In the genomic region with DNA sequence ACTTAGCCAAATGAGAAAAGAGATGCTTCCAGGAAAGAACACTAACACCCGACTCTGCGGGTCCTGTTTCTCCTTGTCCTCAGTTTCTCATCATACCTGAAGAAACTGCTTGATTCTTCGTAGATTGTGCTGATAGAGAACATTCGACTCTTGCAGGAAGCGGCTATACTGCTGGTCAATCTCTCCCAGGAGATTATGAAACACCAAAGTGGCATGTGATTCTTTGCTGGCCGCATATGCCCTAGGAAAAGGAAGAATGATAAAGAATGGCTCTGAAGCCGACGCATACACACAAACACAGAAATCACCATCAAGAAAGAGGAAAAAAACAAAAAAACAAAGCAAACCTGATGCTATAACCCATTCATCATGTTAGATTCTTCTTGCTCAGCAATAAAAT, we compare ENCODE assay signal across 22 cellular contexts. TPM values are rescaled to one million over a fixed set of nuclear protein-coding genes. Genes with fewer than 3 reads are reported as not detected.
A peak's percentile ranks its signal among the peaks of the same experiment; 100 is the strongest.
DNase-seq lines count a peak whose midpoint lies in the region; ATAC-seq and TF ChIP-seq lines count a peak whose summit lies in the region.
"Had no signal": no experiment of that assay in that cellular context is flagged by ENCODE, and none has a peak within 500 bp of the region (broad histone marks: within the 10 kb centered on the region; RNA-seq: fewer than 3 reads in every experiment).

No MANE protein-coding gene starts in this region.

- no peak for TF ChIP-seq POLR2A in uterus (IDR thresholded peaks at IDR 0.05)

- H3K27ac Mint-ChIP-seq in activated naive CD4-positive, alpha-beta T cell treated with anti-CD3 and anti-CD28 coated beads, Interleukin-2, amount 50 U/mL, for 24 hours, result peak overlapping the region; percentile 46
- no peak overlapping the region for H3K27ac Mint-ChIP-seq in activated naive CD4-positive, alpha-beta T cell treated with anti-CD3 and anti-CD28 coated beads, Interleukin-2, amount 50 U/mL, for 72 hours
- H3K27ac Mint-ChIP-seq in activated T-helper 1 cell treated with anti-CD3 and anti-CD28 coated beads, Interleukin-12 subunit alpha, Interleukin-12 subunit beta, Interleukin-2, Interleukin-4 antibody, amounts not matched to agents 30 ng/mL and 10 ng/mL and 1 ng/mL, durations not matched to agents 14 hours and 24 hours and 36 hours, result peak overlapping the region; percentile 53
- H3K27ac Mint-ChIP-seq in type B pancreatic cell, result no peak overlapping the region
- H3K27ac Mint-ChIP-seq: activated CD8-positive, alpha-beta T cell treated with anti-CD3 and anti-CD28 coated beads, Interleukin-2, amount 10 ng/mL, durations not matched to agents 7 days and 5 days; activated naive CD4-positive, alpha-beta T cell treated with anti-CD3 and anti-CD28 coated beads, Interleukin-2, amount 10 ng/mL, durations not matched to agents 7 days and 5 days; natural killer cell treated with Interleukin-12 subunit alpha and Interleukin-12 subunit beta and Interleukin-15 and Interleukin-18, amount 100 ng/mL, for 72 hours; T-helper 2 cell treated with Interferon-gamma antibody and Interleukin-4, amounts not matched to agents 5 μg/mL and 100 μg/mL, for 36 hours had no signal

- H3K27ac ChIP-seq in uterus, result peak overlapping the region; percentile 81 to 82
- H3K27ac ChIP-seq: BLaER1, KMS-11 had no signal

- DNase-seq in activated naive CD4-positive, alpha-beta T cell treated with anti-CD3 and anti-CD28 coated beads, Interleukin-2, amount 50 U/mL, for 72 hours (ENCODE audit: low spot score in 2 of 2), result no peak
- no peak for DNase-seq in activated T-helper 1 cell treated with anti-CD3 and anti-CD28 coated beads, Interleukin-12 subunit alpha, Interleukin-12 subunit beta, Interleukin-2, Interleukin-4 antibody, amounts not matched to agents 30 ng/mL and 10 ng/mL and 1 ng/mL, durations not matched to agents 14 hours and 24 hours and 36 hours (ENCODE audit: low spot score)
- DNase-seq in medulla oblongata (ENCODE audit: extremely low spot score) (peak; percentile 51), uterus (no peak), mucosa of gallbladder (ENCODE audit: low spot score) (no peak), type B pancreatic cell (ENCODE audit: extremely low spot score, unreplicated experiment) (no peak)
- DNase-seq: activated CD8-positive, alpha-beta T cell treated with anti-CD3 and anti-CD28 coated beads, Interleukin-2, amount 10 ng/mL, durations not matched to agents 7 days and 5 days; activated naive CD4-positive, alpha-beta T cell treated with anti-CD3 and anti-CD28 coated beads, Interleukin-2, amount 10 ng/mL, durations not matched to agents 7 days and 5 days; activated T-cell treated with anti-CD3 and anti-CD28 coated beads, Interleukin-2, amount 50 U/mL, for 24 hours; effector memory CD8-positive, alpha-beta T cell; esophagus squamous epithelium; NCI-H1436 treated with DMSO at 0.1 percent for 48 hours; NCI-H526; posterior cingulate gyrus; RPMI8226 had no signal

- H3K4me1 Mint-ChIP-seq in activated naive CD4-positive, alpha-beta T cell treated with anti-CD3 and anti-CD28 coated beads, Interleukin-2, amount 50 U/mL, for 24 hours, result peaks cover 47% of the 10 kb centered on the region
- H3K4me1 Mint-ChIP-seq in activated T-helper 1 cell treated with anti-CD3 and anti-CD28 coated beads, Interleukin-12 subunit alpha, Interleukin-12 subunit beta, Interleukin-2, Interleukin-4 antibody, amounts not matched to agents 30 ng/mL and 10 ng/mL and 1 ng/mL, durations not matched to agents 14 hours and 24 hours and 36 hours (ENCODE audit: low read depth), result peaks cover 64% of the 10 kb centered on the region
- H3K4me1 Mint-ChIP-seq in type B pancreatic cell (ENCODE audit: unreplicated experiment), result peaks cover 12% of the 10 kb centered on the region

- no peaks in the 10 kb centered on the region for H3K27me3 ChIP-seq in uterus
- H3K27me3 ChIP-seq: BLaER1, esophagus squamous epithelium had no signal

- ATAC-seq in activated naive CD4-positive, alpha-beta T cell treated with anti-CD3 and anti-CD28 coated beads, Interleukin-2, amount 50 U/mL, for 72 hours, result no peak
- no peak for ATAC-seq in HG03039 (IDR thresholded peaks at IDR 0.05; ENCODE audit: unreplicated experiment)
- ATAC-seq: activated CD8-positive, alpha-beta T cell treated with anti-CD3 and anti-CD28 coated beads, Interleukin-2, amount 10 ng/mL, durations not matched to agents 7 days and 5 days; effector memory CD8-positive, alpha-beta T cell; natural killer cell treated with Interleukin-12 subunit alpha and Interleukin-12 subunit beta and Interleukin-15 and Interleukin-18, amount 100 ng/mL, for 72 hours had no signal

- TF ChIP-seq CTCF in uterus (IDR thresholded peaks at IDR 0.05) (no peak), type B pancreatic cell (conservative IDR thresholded peaks at IDR 0.05) (no peak)

- H3K9me3 Mint-ChIP-seq in activated naive CD4-positive, alpha-beta T cell treated with anti-CD3 and anti-CD28 coated beads, Interleukin-2, amount 50 U/mL, for 24 hours, result no peaks in the 10 kb centered on the region
- H3K9me3 Mint-ChIP-seq in activated naive CD4-positive, alpha-beta T cell treated with anti-CD3 and anti-CD28 coated beads, Interleukin-2, amount 50 U/mL, for 72 hours, result no peaks in the 10 kb centered on the region
- H3K9me3 Mint-ChIP-seq in activated T-helper 1 cell treated with anti-CD3 and anti-CD28 coated beads, Interleukin-12 subunit alpha, Interleukin-12 subunit beta, Interleukin-2, Interleukin-4 antibody, amounts not matched to agents 30 ng/mL and 10 ng/mL and 1 ng/mL, durations not matched to agents 14 hours and 24 hours and 36 hours, result no peaks in the 10 kb centered on the region
- no peaks in the 10 kb centered on the region for H3K9me3 Mint-ChIP-seq in type B pancreatic cell
- H3K9me3 Mint-ChIP-seq: activated naive CD4-positive, alpha-beta T cell treated with anti-CD3 and anti-CD28 coated beads, Interleukin-2, amount 10 ng/mL, durations not matched to agents 7 days and 5 days; activated T-cell treated with anti-CD3 and anti-CD28 coated beads, Interleukin-2, amount 50 U/mL, for 24 hours; effector memory CD8-positive, alpha-beta T cell; natural killer cell treated with Interleukin-12 subunit alpha and Interleukin-12 subunit beta and Interleukin-15 and Interleukin-18, amount 100 ng/mL, for 72 hours; T-helper 2 cell treated with Interferon-gamma antibody and Interleukin-4, amounts not matched to agents 5 μg/mL and 100 μg/mL, for 36 hours had no signal

- H3K4me3 Mint-ChIP-seq in activated naive CD4-positive, alpha-beta T cell treated with anti-CD3 and anti-CD28 coated beads, Interleukin-2, amount 50 U/mL, for 24 hours, result no peak overlapping the region
- H3K4me3 Mint-ChIP-seq in activated T-helper 1 cell treated with anti-CD3 and anti-CD28 coated beads, Interleukin-12 subunit alpha, Interleukin-12 subunit beta, Interleukin-2, Interleukin-4 antibody, amounts not matched to agents 30 ng/mL and 10 ng/mL and 1 ng/mL, durations not matched to agents 14 hours and 24 hours and 36 hours, result no peak overlapping the region
- H3K4me3 Mint-ChIP-seq in type B pancreatic cell, result no peak overlapping the region
- H3K4me3 Mint-ChIP-seq: activated CD8-positive, alpha-beta T cell treated with anti-CD3 and anti-CD28 coated beads, Interleukin-2, amount 10 ng/mL, durations not matched to agents 7 days and 5 days; activated naive CD4-positive, alpha-beta T cell treated with anti-CD3 and anti-CD28 coated beads, Interleukin-2, amount 10 ng/mL, durations not matched to agents 7 days and 5 days; activated T-cell treated with anti-CD3 and anti-CD28 coated beads, Interleukin-2, amount 50 U/mL, for 24 hours; effector memory CD8-positive, alpha-beta T cell; natural killer cell treated with Interleukin-12 subunit alpha and Interleukin-12 subunit beta and Interleukin-15 and Interleukin-18, amount 100 ng/mL, for 72 hours; T-helper 2 cell treated with Interferon-gamma antibody and Interleukin-4, amounts not matched to agents 5 μg/mL and 100 μg/mL, for 36 hours had no signal

- peaks cover 10% of the 10 kb centered on the region for H3K36me3 Mint-ChIP-seq in activated naive CD4-positive, alpha-beta T cell treated with anti-CD3 and anti-CD28 coated beads, Interleukin-2, amount 50 U/mL, for 24 hours
- H3K36me3 Mint-ChIP-seq in activated naive CD4-positive, alpha-beta T cell treated with anti-CD3 and anti-CD28 coated beads, Interleukin-2, amount 50 U/mL, for 72 hours, result peaks cover 26 to 81% of the 10 kb centered on the region in 2 donors
- H3K36me3 Mint-ChIP-seq in activated T-helper 1 cell treated with anti-CD3 and anti-CD28 coated beads, Interleukin-12 subunit alpha, Interleukin-12 subunit beta, Interleukin-2, Interleukin-4 antibody, amounts not matched to agents 30 ng/mL and 10 ng/mL and 1 ng/mL, durations not matched to agents 14 hours and 24 hours and 36 hours (ENCODE audit: low read depth), result peaks cover 47% of the 10 kb centered on the region
- peaks cover 15% of the 10 kb centered on the region for H3K36me3 Mint-ChIP-seq in type B pancreatic cell

- peaks cover 0 to 7% of the 10 kb centered on the region in 2 donors for H3K4me1 ChIP-seq in uterus
- H3K4me1 ChIP-seq: BLaER1 had no signal

- H3K27me3 Mint-ChIP-seq in activated naive CD4-positive, alpha-beta T cell treated with anti-CD3 and anti-CD28 coated beads, Interleukin-2, amount 50 U/mL, for 24 hours, result no peaks in the 10 kb centered on the region
- no peaks in the 10 kb centered on the region for H3K27me3 Mint-ChIP-seq in activated T-helper 1 cell treated with anti-CD3 and anti-CD28 coated beads, Interleukin-12 subunit alpha, Interleukin-12 subunit beta, Interleukin-2, Interleukin-4 antibody, amounts not matched to agents 30 ng/mL and 10 ng/mL and 1 ng/mL, durations not matched to agents 14 hours and 24 hours and 36 hours (ENCODE audit: insufficient read depth)
- no peaks in the 10 kb centered on the region for H3K27me3 Mint-ChIP-seq in type B pancreatic cell
- H3K27me3 Mint-ChIP-seq: activated naive CD4-positive, alpha-beta T cell treated with anti-CD3 and anti-CD28 coated beads, Interleukin-2, amount 10 ng/mL, durations not matched to agents 7 days and 5 days; activated T-cell treated with anti-CD3 and anti-CD28 coated beads, Interleukin-2, amount 50 U/mL, for 24 hours; effector memory CD8-positive, alpha-beta T cell; natural killer cell treated with Interleukin-12 subunit alpha and Interleukin-12 subunit beta and Interleukin-15 and Interleukin-18, amount 100 ng/mL, for 72 hours had no signal

- no peak overlapping the region for H3K4me3 ChIP-seq in uterus
- H3K4me3 ChIP-seq: BLaER1, esophagus squamous epithelium had no signal

- intact Hi-C loops in activated T-helper 1 cell treated with anti-CD3 and anti-CD28 coated beads, Interleukin-12 subunit alpha, Interleukin-12 subunit beta, Interleukin-2, Interleukin-4 antibody, amounts not matched to agents 30 ng/mL and 10 ng/mL and 1 ng/mL, durations not matched to agents 14 hours and 24 hours and 36 hours (cut with micrococcal nuclease), result no loop called here
- intact Hi-C loops in uterus (cut with DNase I; ENCODE audit: low total_unique reads), result no loop called here

- no peaks in the 10 kb centered on the region for H3K36me3 ChIP-seq in uterus

- no peaks in the 10 kb centered on the region for H3K9me3 ChIP-seq in uterus
- H3K9me3 ChIP-seq: BLaER1, esophagus squamous epithelium, SK-N-SH had no signal

RNA-seq across cellular contexts. Expression of gene STAT3, which starts 41.8 kb away (rescaled TPM):
- 100 to 1,000 TPM; 189 to 505 TPM for total RNA-seq in activated naive CD4-positive, alpha-beta T cell treated with anti-CD3 and anti-CD28 coated beads, Interleukin-2, amount 50 U/mL, for 72 hours
- total RNA-seq in activated T-helper 1 cell treated with anti-CD3 and anti-CD28 coated beads, Interleukin-12 subunit alpha, Interleukin-12 subunit beta, Interleukin-2, Interleukin-4 antibody, amounts not matched to agents 30 ng/mL and 10 ng/mL and 1 ng/mL, durations not matched to agents 14 hours and 24 hours and 36 hours, result 240 and 241 TPM in 2 replicates
- total RNA-seq in uterus, result 100 to 1,000 TPM; 115 to 298 (median 171) TPM
- 140 TPM for total RNA-seq in mucosa of gallbladder
- 64.9 and 80.1 TPM in 2 replicates for total RNA-seq in type B pancreatic cell (ENCODE audit: low replicate concordance)

RNA-seq across cellular contexts. Expression of gene STAT5A, which starts 58.2 kb away (rescaled TPM):
- total RNA-seq in activated naive CD4-positive, alpha-beta T cell treated with anti-CD3 and anti-CD28 coated beads, Interleukin-2, amount 50 U/mL, for 72 hours, result 100 to 1,000 TPM; 171 to 177 TPM
- 375 and 381 TPM in 2 replicates for total RNA-seq in activated T-helper 1 cell treated with anti-CD3 and anti-CD28 coated beads, Interleukin-12 subunit alpha, Interleukin-12 subunit beta, Interleukin-2, Interleukin-4 antibody, amounts not matched to agents 30 ng/mL and 10 ng/mL and 1 ng/mL, durations not matched to agents 14 hours and 24 hours and 36 hours
- 10 to 100 TPM; 30.7 to 69.2 (median 33.9) TPM for total RNA-seq in uterus
- total RNA-seq in mucosa of gallbladder, result 30.8 TPM
- total RNA-seq in type B pancreatic cell (ENCODE audit: low replicate concordance), result 1.6 and 2.0 TPM in 2 replicates

Comparison
In these comparisons a context has a peak if more than half of its experiments do, and no peak if none do; other contexts are left out.
1. H3K27ac Mint-ChIP-seq: peak in activated naive CD4-positive, alpha-beta T cell treated with anti-CD3 and anti-CD28 coated beads, Interleukin-2, amount 50 U/mL, for 24 hours (single experiment) and activated T-helper 1 cell treated with anti-CD3 and anti-CD28 coated beads, Interleukin-12 subunit alpha, Interleukin-12 subunit beta, Interleukin-2, Interleukin-4 antibody, amounts not matched to agents 30 ng/mL and 10 ng/mL and 1 ng/mL, durations not matched to agents 14 hours and 24 hours and 36 hours (single experiment); none in activated naive CD4-positive, alpha-beta T cell treated with anti-CD3 and anti-CD28 coated beads, Interleukin-2, amount 50 U/mL, for 72 hours (0 of 2) and type B pancreatic cell (single experiment).
2. RNA of gene STAT5A, which starts 58.2 kb away (total RNA-seq): 375 to 381 TPM in activated T-helper 1 cell treated with anti-CD3 and anti-CD28 coated beads, Interleukin-12 subunit alpha, Interleukin-12 subunit beta, Interleukin-2, Interleukin-4 antibody, amounts not matched to agents 30 ng/mL and 10 ng/mL and 1 ng/mL, durations not matched to agents 14 hours and 24 hours and 36 hours, 171 to 177 TPM in activated naive CD4-positive, alpha-beta T cell treated with anti-CD3 and anti-CD28 coated beads, Interleukin-2, amount 50 U/mL, for 72 hours, 30.7 to 69.2 TPM in uterus and 30.8 TPM in mucosa of gallbladder (single experiment); 1.6 to 2.0 TPM in type B pancreatic cell; every median in the first group is over 10 times any median in the second.